ENCODE assay signal across 11 cellular contexts in the genomic region with DNA sequence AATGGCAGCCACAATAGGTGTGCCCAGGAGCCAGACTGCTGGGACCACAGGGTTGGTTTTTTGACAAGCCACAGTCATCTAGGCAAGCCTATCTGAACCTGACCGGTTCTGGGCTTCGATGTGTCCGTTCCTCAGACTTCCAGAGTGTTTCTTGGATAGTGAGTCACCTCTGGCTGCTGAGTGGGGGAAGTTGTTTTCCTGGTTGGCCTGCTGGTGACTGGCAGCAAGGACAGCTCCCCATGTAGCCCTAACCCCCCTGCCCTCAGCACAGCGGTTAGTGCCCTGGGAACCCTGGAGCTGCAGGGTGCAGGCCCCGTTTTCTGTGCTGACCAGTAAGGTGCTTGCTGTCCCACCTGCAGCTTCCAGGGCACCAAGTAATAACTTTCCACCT.
DNase-seq lines count a peak whose midpoint lies in the region; ATAC-seq and TF ChIP-seq lines count a peak whose summit lies in the region.
"Had no signal": no experiment of that assay in that cellular context is flagged by ENCODE, and none has a peak within 500 bp of the region (broad histone marks: within the 10 kb centered on the region; RNA-seq: fewer than 3 reads in every experiment).

No MANE protein-coding gene starts in this region.

- H3K4me2 ChIP-seq in BLaER1 treated with 17β-estradiol and CSF1 and Interleukin-3, amounts not matched to agents 10 nM and 100 nM: peak overlapping the region; percentile 63 to 96 (median 77)
- H3K4me2 ChIP-seq in PC-3 (ENCODE audit: low read length): 0 out of 2 replicates have a peak overlapping the region, but pooled peaks have one; percentile 1

- H3K27me3 ChIP-seq in BLaER1 treated with 17β-estradiol and CSF1 and Interleukin-3, amounts not matched to agents 10 nM and 100 nM: no peaks in the 10 kb centered on the region
- no peaks in the 10 kb centered on the region for H3K27me3 ChIP-seq in PC-3 (ENCODE audit: low read length)
- H3K27me3 ChIP-seq in dorsolateral prefrontal cortex: no peaks in the 10 kb centered on the region
- H3K27me3 ChIP-seq: upper lobe of right lung had no signal

- H3F3A ChIP-seq in PC-3 (ENCODE audit: low read length, unreplicated experiment): peaks cover 11% of the 10 kb centered on the region

- no peak overlapping the region for H3K4me3 ChIP-seq in BLaER1 treated with 17β-estradiol and CSF1 and Interleukin-3, amounts not matched to agents 10 nM and 100 nM
- H3K4me3 ChIP-seq in PC-3 (ENCODE audit: low read length) (no peak overlapping the region), dorsolateral prefrontal cortex (no peak overlapping the region), mesodermal cell (ENCODE audit: extremely low read depth, insufficient read depth, low read length, poor library complexity, severe bottlenecking) (no peak overlapping the region)
- H3K4me3 ChIP-seq: upper lobe of right lung had no signal

- WGBS in mesodermal cell (ENCODE audit: insufficient coverage in 2 of 2), 2 experiments: 79 to 83% methylated on average over 5 of the region's 5 CpGs

- peak overlapping the region in 7 of 11 experiments; percentile 34 to 74 (median 53); a peak in 12 of 22 replicates for H3K27ac ChIP-seq in BLaER1 treated with 17β-estradiol and CSF1 and Interleukin-3, amounts not matched to agents 10 nM and 100 nM
- H3K27ac ChIP-seq in PC-3 (ENCODE audit: low read length) (peak overlapping the region; percentile 10; the same call in 1 of the 2 replicates), dorsolateral prefrontal cortex (peak overlapping the region in 51 of 59 donors; percentile 31 to 90 (median 77)), mesodermal cell (ENCODE audit: low read depth, low read length, severe bottlenecking) (peak overlapping the region; percentile 62)
- H3K27ac ChIP-seq: upper lobe of right lung had no signal

- TF ChIP-seq CTCF in PC-3 (conservative IDR thresholded peaks at IDR 0.05; ENCODE audit: low read depth, low read length): no peak
- TF ChIP-seq CTCF in dorsolateral prefrontal cortex (IDR thresholded peaks at IDR 0.05 in 54 of 56, conservative IDR thresholded peaks at IDR 0.05 in 2 of 56; ENCODE audit: low read depth in 1 of 56, partially characterized antibody in 56 of 56): no peak

- CTCF ChIA-PET in PC-3 (lab: Charles Lee): no interaction called here

- H3K36me3 ChIP-seq in BLaER1 treated with 17β-estradiol and CSF1 and Interleukin-3, amounts not matched to agents 10 nM and 100 nM: peaks cover 54 to 88% (median 78%) of the 10 kb centered on the region in 11 experiments
- H3K36me3 ChIP-seq in PC-3 (ENCODE audit: low read depth, low read length) (peaks cover 93% of the 10 kb centered on the region), mesodermal cell (ENCODE audit: control insufficient read depth, insufficient read depth, low read length) (peaks cover 93% of the 10 kb centered on the region)

- H4K20me1 ChIP-seq in BLaER1 treated with 17β-estradiol and CSF1 and Interleukin-3, amounts not matched to agents 10 nM and 100 nM: peaks cover 4 to 98% (median 87%) of the 10 kb centered on the region in 11 experiments; a peak in 19 of 22 replicates
- peaks cover 29% of the 10 kb centered on the region for H4K20me1 ChIP-seq in PC-3 (ENCODE audit: low read length)

- DNase-seq in PC-3 (peak; percentile 85), dorsolateral prefrontal cortex (no peak), mucosa of gallbladder (ENCODE audit: low spot score) (no peak), NCI-H2196 treated with DMSO at 0.1 percent for 48 hours (lab: John Stamatoyannopoulos, UW; ENCODE audit: unreplicated experiment) (no peak)
- DNase-seq in central memory CD4-positive, alpha-beta T cell: no peak
- DNase-seq: activated T-cell treated with anti-CD3 and anti-CD28 coated beads, Interleukin-2, amount 50 U/mL, for 1 hour; NCI-H1048; upper lobe of right lung had no signal

- H3K79me2 ChIP-seq in PC-3 (ENCODE audit: low read length): peaks cover 34% of the 10 kb centered on the region

- no peak overlapping the region for H2AFZ ChIP-seq in PC-3 (ENCODE audit: low read length)

- H3K9me2 ChIP-seq in PC-3 (replicated peaks; ENCODE audit: low read length): no peaks in the 10 kb centered on the region

- H3K9ac ChIP-seq in BLaER1 treated with 17β-estradiol and CSF1 and Interleukin-3, amounts not matched to agents 10 nM and 100 nM: peak overlapping the region in 9 of 11 experiments; percentile 18 to 69 (median 49); a peak in 13 of 22 replicates
- H3K9ac ChIP-seq in PC-3 (ENCODE audit: low read length): no peak overlapping the region

- peaks cover 31 to 85% (median 76%) of the 10 kb centered on the region in 10 experiments for H3K4me1 ChIP-seq in BLaER1 treated with 17β-estradiol and CSF1 and Interleukin-3, amounts not matched to agents 10 nM and 100 nM
- peaks cover 30% of the 10 kb centered on the region for H3K4me1 ChIP-seq in PC-3 (ENCODE audit: insufficient read depth, low read length)
- H3K4me1 ChIP-seq in mesodermal cell (ENCODE audit: control insufficient read depth, insufficient read depth, low read length, poor library complexity, severe bottlenecking): peaks cover 19% of the 10 kb centered on the region
- H3K4me1 ChIP-seq: upper lobe of right lung had no signal

- intact Hi-C loops in PC-3 (cut with micrococcal nuclease) (no loop called here), dorsolateral prefrontal cortex (cut with DNase I) (loop anchor here (5.0 to 10.0 kb wide), 3 partner anchors 33 to 164 kb away; partner anchors contain the start of gene NT5M (in 2 of the 2))

- POLR2A ChIA-PET in PC-3 (lab: Charles Lee; ENCODE audit: unreplicated experiment): no interaction called here

- no TSS peak for BruUV-seq in PC-3 (replicated peaks; lab: Mats Ljungman, UMichigan)

- H3K9me3 ChIP-seq in BLaER1 treated with 17β-estradiol and CSF1 and Interleukin-3, amounts not matched to agents 10 nM and 100 nM (replicated peaks in 1 of 11): no peaks in the 10 kb centered on the region
- H3K9me3 ChIP-seq in PC-3 (ENCODE audit: low read length) (no peaks in the 10 kb centered on the region), mesodermal cell (ENCODE audit: control insufficient read depth, low read length) (no peaks in the 10 kb centered on the region)
- H3K9me3 ChIP-seq: upper lobe of right lung had no signal

- ATAC-seq in PC-3 (peak; percentile 80), HG03039 (IDR thresholded peaks at IDR 0.05; ENCODE audit: unreplicated experiment) (no peak)
- ATAC-seq: upper lobe of right lung had no signal

Comparison
In these comparisons a context has a peak if more than half of its experiments do, and no peak if none do; other contexts are left out.
1. H3K27ac ChIP-seq: peak in every context shown above with its lines; median percentile 77 in dorsolateral prefrontal cortex; 62 in mesodermal cell; 53 in BLaER1 treated with 17β-estradiol and CSF1 and Interleukin-3, amounts not matched to agents 10 nM and 100 nM; 10 in PC-3.